8 cellular contexts compared by ENCODE assay signal in the genomic region with DNA sequence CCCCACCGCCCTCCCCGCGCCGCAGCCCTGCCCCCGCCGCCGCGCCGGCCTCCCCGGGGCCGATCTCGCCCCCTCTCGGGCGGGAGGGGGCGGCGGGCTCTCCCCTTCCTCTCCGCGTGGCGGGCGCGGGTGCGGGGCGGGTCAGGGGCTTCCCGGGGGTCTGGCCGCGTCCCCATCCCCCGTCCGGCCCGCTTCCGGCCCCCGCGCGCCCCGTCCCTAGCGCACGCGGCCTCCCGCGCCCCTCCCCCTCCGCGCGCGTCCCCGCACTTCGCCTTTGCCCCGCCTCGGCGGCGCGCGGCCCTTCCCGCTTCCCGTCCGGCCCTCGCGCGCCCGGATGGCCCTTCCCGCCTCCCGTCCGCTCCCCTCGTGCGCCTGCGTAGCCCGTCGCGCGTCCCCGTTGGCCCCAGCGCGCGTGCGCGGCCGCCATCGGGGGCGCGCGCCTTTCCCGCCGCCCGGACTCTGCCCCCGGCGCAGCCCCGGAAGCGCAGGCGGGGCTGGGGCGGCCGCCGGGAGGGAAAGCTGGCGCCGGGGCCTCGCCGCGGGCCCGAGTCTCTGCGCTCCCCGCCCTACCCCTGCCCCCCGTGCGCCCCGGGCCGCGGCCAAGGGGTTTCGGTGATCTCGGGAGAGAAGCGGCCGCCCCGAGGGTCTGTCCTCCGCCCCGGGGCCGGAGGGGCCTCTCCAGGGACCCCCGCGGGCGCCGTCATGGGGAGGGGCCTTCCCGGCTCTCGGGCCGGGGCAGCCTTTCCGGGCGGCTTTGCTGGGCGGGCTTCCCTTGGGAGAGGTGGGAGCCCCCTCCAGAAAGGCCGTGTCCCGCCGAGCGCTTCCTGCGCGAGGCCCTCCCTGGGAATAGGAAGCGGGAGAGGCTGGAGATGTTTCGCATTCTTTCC. TPM values are rescaled to one million over a fixed set of nuclear protein-coding genes. Genes with fewer than 3 reads are reported as not detected.
DNase-seq lines count a peak whose midpoint lies in the region; ATAC-seq and TF ChIP-seq lines count a peak whose summit lies in the region.

No MANE protein-coding gene starts in this region.

- H3K9me2 ChIP-seq in neural cell (ENCODE audit: insufficient read depth, low read length): no peaks in the 10 kb centered on the region

- no peak for TF ChIP-seq EP300 in neural cell (conservative IDR thresholded peaks at IDR 0.05; ENCODE audit: poor library complexity, severe bottlenecking)

- H3K4me2 ChIP-seq in KMS-11 (peak overlapping the region; percentile 54), neural cell (ENCODE audit: low read length) (peak overlapping the region; percentile 76)

- H3K4me1 ChIP-seq in KMS-11 (ENCODE audit: low read depth, poor library complexity, severe bottlenecking): peaks cover 18% of the 10 kb centered on the region

- peak overlapping the region; percentile 95 for H3K4me3 Mint-ChIP-seq in stimulated activated naive CD8-positive, alpha-beta T cell treated with anti-CD3 and anti-CD28 coated beads, Interleukin-15, Interleukin-2, amounts not matched to agents 100 ng/mL and 50 ng/mL, for 24 hours

- no peaks in the 10 kb centered on the region for H3K9me3 ChIP-seq in neural cell (ENCODE audit: low read length)

- H4K20me1 ChIP-seq in KMS-11 (ENCODE audit: insufficient read depth) (peaks cover 43% of the 10 kb centered on the region), neural cell (ENCODE audit: insufficient read depth) (peaks cover 37% of the 10 kb centered on the region)

- H3K9ac ChIP-seq in KMS-11 (peak overlapping the region; percentile 96), neural cell (ENCODE audit: low read length) (peak overlapping the region; percentile 83)

- no peak for TF ChIP-seq RAD21 in neural cell (conservative IDR thresholded peaks at IDR 0.05)

- H3K27me3 ChIP-seq in KMS-11 (ENCODE audit: insufficient read depth, low read depth) (no peaks in the 10 kb centered on the region), neural cell (ENCODE audit: insufficient read depth, low read depth, low read length) (no peaks in the 10 kb centered on the region)

- no peaks in the 10 kb centered on the region for H3K9me3 Mint-ChIP-seq in stimulated activated naive CD8-positive, alpha-beta T cell treated with anti-CD3 and anti-CD28 coated beads, Interleukin-15, Interleukin-2, amounts not matched to agents 100 ng/mL and 50 ng/mL, for 24 hours

- no peak overlapping the region for H3K4me3 ChIP-seq in KMS-11 (IDR thresholded peaks at IDR 0.05; ENCODE audit: insufficient read depth, low read depth, low read length)
- peak overlapping the region; percentile 80 for H3K4me3 ChIP-seq in neural cell (ENCODE audit: low read length)

- H3K27ac ChIP-seq in KMS-11: peak overlapping the region; percentile 90
- H3K27ac ChIP-seq in neural cell (ENCODE audit: low read length): peak overlapping the region; percentile 62

- peak overlapping the region; percentile 91 for H3K27ac Mint-ChIP-seq in stimulated activated naive CD8-positive, alpha-beta T cell treated with anti-CD3 and anti-CD28 coated beads, Interleukin-15, Interleukin-2, amounts not matched to agents 100 ng/mL and 50 ng/mL, for 24 hours

- DNase-seq in DMS153 treated with DMSO at 0.1 percent for 48 hours (lab: John Stamatoyannopoulos, UW; ENCODE audit: unreplicated experiment) (peak; percentile 13), RPMI8226 (peak; percentile 95), fibroblast of the conjunctiva (ENCODE audit: low read depth) (peak; percentile 79)
- peak; percentile 83 for DNase-seq in activated effector memory CD4-positive, alpha-beta T cell treated with Interleukin-2 at 50 U/mL for 16 hours

- peaks cover 49% of the 10 kb centered on the region for H3K79me2 ChIP-seq in KMS-11 (ENCODE audit: insufficient read depth, low read depth)
- H3K79me2 ChIP-seq in neural cell (replicated peaks; ENCODE audit: insufficient read depth, low read length): peaks cover 47% of the 10 kb centered on the region

- H3K4me1 Mint-ChIP-seq in stimulated activated naive CD8-positive, alpha-beta T cell treated with anti-CD3 and anti-CD28 coated beads, Interleukin-15, Interleukin-2, amounts not matched to agents 100 ng/mL and 50 ng/mL, for 24 hours (ENCODE audit: low read depth): peaks cover 36% of the 10 kb centered on the region

- TF ChIP-seq CTCF in KMS-11 (conservative IDR thresholded peaks at IDR 0.05; ENCODE audit: low read depth, low read length) (no peak), neural cell (IDR thresholded peaks at IDR 0.05; ENCODE audit: poor library complexity, severe bottlenecking) (no peak)

- ATAC-seq in GM21723 (IDR thresholded peaks at IDR 0.05; ENCODE audit: unreplicated experiment): peak; percentile 32

- H3K36me3 ChIP-seq in KMS-11 (ENCODE audit: insufficient read depth) (peaks cover 20% of the 10 kb centered on the region; the same call in 1 of the 2 replicates), neural cell (ENCODE audit: insufficient read depth, low read length) (no peaks in the 10 kb centered on the region)

- no peaks in the 10 kb centered on the region for H3K27me3 Mint-ChIP-seq in stimulated activated naive CD8-positive, alpha-beta T cell treated with anti-CD3 and anti-CD28 coated beads, Interleukin-15, Interleukin-2, amounts not matched to agents 100 ng/mL and 50 ng/mL, for 24 hours

- H2AFZ ChIP-seq in KMS-11 (ENCODE audit: low read depth): no peak overlapping the region
- H2AFZ ChIP-seq in neural cell (ENCODE audit: low read depth, low read length): no peak overlapping the region

- H3K36me3 Mint-ChIP-seq in stimulated activated naive CD8-positive, alpha-beta T cell treated with anti-CD3 and anti-CD28 coated beads, Interleukin-15, Interleukin-2, amounts not matched to agents 100 ng/mL and 50 ng/mL, for 24 hours (ENCODE audit: low read depth): peaks cover 33% of the 10 kb centered on the region

- H3F3A ChIP-seq in neural cell (ENCODE audit: insufficient read depth, low read length, poor library complexity, severe bottlenecking): no peaks in the 10 kb centered on the region

TF ChIP-seq in neural cell, 6 proteins besides CTCF, POLR2A, EP300 and RAD21:
- TF ChIP-seq SMC3 (conservative IDR thresholded peaks at IDR 0.05; ENCODE audit: poor library complexity) (no peak), TAF1 (IDR thresholded peaks at IDR 0.05; ENCODE audit: low read depth) (peak; percentile 53), EZH2 (IDR thresholded peaks at IDR 0.05; ENCODE audit: borderline replicate concordance, insufficient read depth, low read length, poor library complexity, severe bottlenecking) (no peak)
TF ChIP-seq in neural cell: peak in this region for 1.

RNA-seq across cellular contexts. Expression of a gene that starts 0.5 kb away (rescaled TPM):
- 27.3 and 39.0 TPM in 2 replicates for polyA plus RNA-seq in neural cell
- 33.3 and 36.5 TPM in 2 replicates for polyA minus RNA-seq in neural cell

RNA-seq across cellular contexts. Expression of a gene that starts 24.0 kb away (rescaled TPM):
- 239 and 275 TPM in 2 replicates for polyA plus RNA-seq in neural cell
- 261 and 333 TPM in 2 replicates for polyA minus RNA-seq in neural cell

RNA-seq across cellular contexts. Expression of a gene that starts 29.9 kb away (rescaled TPM):
- 1.0 and 1.1 TPM in 2 replicates for polyA plus RNA-seq in neural cell
- polyA minus RNA-seq in neural cell: not detected in 2 replicates

RNA-seq across cellular contexts. Expression of a gene that starts 43.0 kb away (rescaled TPM):
- polyA plus RNA-seq in neural cell: 0.54 TPM in 1 of 2 replicates, not detected in the other
- not detected in 2 replicates for polyA minus RNA-seq in neural cell

RNA-seq across cellular contexts. Expression of a gene that starts 46.9 kb away (rescaled TPM):
- 0.24 and 0.98 TPM in 2 replicates for polyA plus RNA-seq in neural cell
- polyA minus RNA-seq in neural cell: 0.97 and 1.2 TPM in 2 replicates

Comparison
In these comparisons a context has a peak if more than half of its experiments do, and no peak if none do; other contexts are left out.
1. DNase-seq: peak in every context shown above with its lines; median percentile 95 in RPMI8226; 83 in activated effector memory CD4-positive, alpha-beta T cell treated with Interleukin-2 at 50 U/mL for 16 hours; 79 in fibroblast of the conjunctiva; 13 in DMS153 treated with DMSO at 0.1 percent for 48 hours.